In the genomic region with DNA sequence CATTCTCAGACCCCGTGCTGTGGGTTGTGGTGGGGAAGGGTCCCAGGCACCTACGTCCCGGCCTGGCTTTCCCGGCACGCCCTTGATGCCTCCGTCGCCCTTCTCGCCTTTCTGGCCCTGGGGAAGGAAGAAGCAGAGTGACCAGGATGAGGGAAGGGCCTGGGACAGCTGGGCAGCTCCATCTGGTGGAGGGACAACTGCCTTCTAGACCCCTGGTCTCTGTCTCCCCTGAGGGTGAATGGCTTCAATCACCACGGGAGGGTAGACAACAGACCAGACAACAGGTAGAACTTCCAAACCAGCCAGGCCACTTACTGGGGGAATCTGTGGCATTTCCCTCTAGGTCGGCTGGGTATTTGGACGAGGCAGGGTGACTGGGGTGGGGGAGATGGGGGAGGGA, we compare ENCODE assay signal across 19 cellular contexts.
"Had no signal": no experiment of that assay in that cellular context is flagged by ENCODE, and none has a peak within 500 bp of the region (broad histone marks: within the 10 kb centered on the region; RNA-seq: fewer than 3 reads in every experiment).

No MANE protein-coding gene starts in this region.

- DNase-seq: activated CD4-positive, alpha-beta T cell treated with anti-CD3 and anti-CD28 coated beads for 48 hours; activated CD8-positive, alpha-beta T cell treated with anti-CD3 and anti-CD28 coated beads for 36 hours; activated gamma-delta T cell; activated T-cell treated with anti-CD3 and anti-CD28 coated beads, Interleukin-2, amount 50 U/mL, for 72 hours; amniotic stem cell; central memory CD4-positive, alpha-beta T cell; cortex of kidney; effector CD4-positive, alpha-beta T cell; foreskin fibroblast; glutamatergic neuron; hypothalamus; kidney glomerular epithelial cell; midbrain; naive B cell; stimulated activated CD4-positive, alpha-beta T cell treated with anti-CD3 and anti-CD28 coated beads, Interleukin-4, amount 100 ng/mL, for 4 hours; stimulated activated naive CD8-positive, alpha-beta T cell treated with anti-CD3 and anti-CD28 coated beads, Interleukin-15, Interleukin-2, amounts not matched to agents 100 U/mL and 50 U/mL, for 24 hours had no signal

- H3K27me3 ChIP-seq: neutrophil had no signal

- FAIRE-seq: endothelial cell of umbilical vein had no signal

- H3K4me3 ChIP-seq: skin epidermis had no signal

- H3K9me3 ChIP-seq: neutrophil had no signal

- H3K27ac ChIP-seq: neutrophil had no signal

- H3K36me3 ChIP-seq: neutrophil had no signal

- ATAC-seq: activated CD8-positive, alpha-beta T cell treated with anti-CD3 and anti-CD28 coated beads for 36 hours; activated T-cell treated with anti-CD3 and anti-CD28 coated beads, Interleukin-2, amount 50 U/mL, for 72 hours; stimulated activated naive CD8-positive, alpha-beta T cell treated with anti-CD3 and anti-CD28 coated beads, Interleukin-15, Interleukin-2, amounts not matched to agents 100 U/mL and 50 U/mL, for 24 hours had no signal
